In genomic region chr7:150978136-150978789, GRCh38 we compare ENCODE assay signal across 9 cellular contexts. TPM values are rescaled to one million over a fixed set of nuclear protein-coding genes. Genes with fewer than 3 reads are reported as not detected.
A peak's percentile ranks its signal among the peaks of the same experiment; 100 is the strongest.
DNase-seq lines count a peak whose midpoint lies in the region; ATAC-seq and TF ChIP-seq lines count a peak whose summit lies in the region.
"Had no signal": no experiment of that assay in that cellular context is flagged by ENCODE, and none has a peak within 500 bp of the region (broad histone marks: within the 10 kb centered on the region; RNA-seq: fewer than 3 reads in every experiment).

Gene KCNH2 (minus strand): TSS chr7:150978321. CDS start chr7:150977913, 408 bp downstream.

- intact Hi-C loops in Panc1 (cut with micrococcal nuclease; ENCODE audit: unreplicated experiment) (no loop called here), aorta (cut with DNase I) (no loop called here)

- H3K4me1 ChIP-seq in BLaER1: peaks cover 63% of the 10 kb centered on the region
- peaks cover 20% of the 10 kb centered on the region for H3K4me1 ChIP-seq in Panc1 (ENCODE audit: control insufficient read depth, insufficient read depth, low read length)
- H3K4me1 ChIP-seq in mucosa of rectum (ENCODE audit: control insufficient read depth in 2 of 2, insufficient read depth in 2 of 2, low read length in 2 of 2): peaks cover 28 to 31% of the 10 kb centered on the region in 2 donors
- peaks cover 0 to 4% of the 10 kb centered on the region in 2 donors for H3K4me1 ChIP-seq in aorta (ENCODE audit: control insufficient read depth in 1 of 2, insufficient read depth in 2 of 2, low read length in 2 of 2)

- CTCF ChIA-PET in Panc1 (lab: Charles Lee) (interaction anchor here (1.0 kb wide), 1 partner anchor 20 kb away, joined by 4 read pairs; no protein-coding TSS in a partner anchor), GM10248 (lab: Yijun Ruan, JAX) (interaction anchor here (1.2 to 3.2 kb wide), 4 partner anchors 15 to 132 kb away, joined by 3 to 20 read pairs (median 14); no protein-coding TSS in a partner anchor)

- H3K9ac ChIP-seq in BLaER1 (peak within 1 kb of the TSS; percentile 80), mucosa of rectum (ENCODE audit: low read depth in 1 of 2, low read length in 2 of 2) (no peak within 1 kb of the TSS)

- no peaks in the 10 kb centered on the region for H3K36me3 ChIP-seq in BLaER1
- H3K36me3 ChIP-seq in Panc1 (ENCODE audit: control insufficient read depth, insufficient read depth, low read length): no peaks in the 10 kb centered on the region; the same call in 1 of the 2 replicates
- H3K36me3 ChIP-seq in mucosa of rectum (ENCODE audit: control insufficient read depth in 2 of 2, insufficient read depth in 2 of 2, low read length in 2 of 2): no peaks in the 10 kb centered on the region
- H3K36me3 ChIP-seq in aorta (ENCODE audit: control insufficient read depth in 1 of 2, insufficient read depth in 2 of 2, low read length in 1 of 2): no peaks in the 10 kb centered on the region

- TF ChIP-seq CTCF in Panc1 (IDR thresholded peaks at IDR 0.05): no peak
- no peak for TF ChIP-seq CTCF in choroid plexus epithelial cell (conservative IDR thresholded peaks at IDR 0.05; ENCODE audit: low read depth, low read length)
- TF ChIP-seq CTCF in GM10248 (IDR thresholded peaks at IDR 0.05; ENCODE audit: control extremely low read depth, extremely low read depth, low read depth, missing control alignments): no peak

- DNase-seq in HuH-7 (ENCODE audit: low spot score): peak; percentile 86
- DNase-seq in Panc1 (ENCODE audit: low read depth, low spot score): no peak
- no peak for DNase-seq in choroid plexus epithelial cell (ENCODE audit: low read depth)
- DNase-seq in aorta: no peak
- no peak for DNase-seq in GM10248 (ENCODE audit: extremely low spot score)

- WGBS in aorta, 2 donors: 1% methylated on average over 35 to 78 of the region's 78 CpGs

- in situ Hi-C loops in Panc1 (cut with HindIII; ENCODE audit: low pct_unique_long_range_greater_than_20kb, low sequenced_read_pairs): no loop called here

- H3K9me3 ChIP-seq in BLaER1: no peaks in the 10 kb centered on the region
- H3K9me3 ChIP-seq in Panc1 (ENCODE audit: control insufficient read depth, insufficient read depth, low read depth, low read length): no peaks in the 10 kb centered on the region
- H3K9me3 ChIP-seq in mucosa of rectum (ENCODE audit: control insufficient read depth in 2 of 2, low read length in 2 of 2): no peaks in the 10 kb centered on the region
- H3K9me3 ChIP-seq in aorta (ENCODE audit: control insufficient read depth, low read length): no peaks in the 10 kb centered on the region

- peaks cover 46% of the 10 kb centered on the region for H4K20me1 ChIP-seq in BLaER1

- H3K4me3 ChIP-seq in BLaER1 (peak within 1 kb of the TSS; percentile 79), Panc1 (ENCODE audit: low read depth in 2 of 2, low read length in 2 of 2) (peak within 1 kb of the TSS; percentile 31 to 53), choroid plexus epithelial cell (ENCODE audit: low read depth, low read length) (peak within 1 kb of the TSS; percentile 26), mucosa of rectum (ENCODE audit: low read length in 2 of 2) (peak within 1 kb of the TSS; percentile 42 to 45), aorta (ENCODE audit: low read length in 2 of 2) (peak within 1 kb of the TSS; percentile 27 to 36)

- H3K4me2 ChIP-seq in BLaER1: peak within 1 kb of the TSS; percentile 95

- H3K27me3 ChIP-seq in BLaER1: peaks cover 28% of the 10 kb centered on the region
- H3K27me3 ChIP-seq in Panc1 (ENCODE audit: control insufficient read depth, insufficient read depth, low read length): peaks cover 3% of the 10 kb centered on the region; the same call in 1 of the 2 replicates
- peaks cover 21 to 23% of the 10 kb centered on the region in 2 donors for H3K27me3 ChIP-seq in mucosa of rectum (ENCODE audit: control insufficient read depth in 2 of 2, insufficient read depth in 2 of 2, low read length in 2 of 2)
- no peaks in the 10 kb centered on the region for H3K27me3 ChIP-seq in aorta (ENCODE audit: control insufficient read depth in 1 of 2, insufficient read depth in 2 of 2, low read length in 1 of 2)

- ATAC-seq in Panc1 (peak; percentile 47), aorta (ENCODE audit: low FRiP score) (no peak), GM18505 (IDR thresholded peaks at IDR 0.05; ENCODE audit: unreplicated experiment) (no peak)

- POLR2A ChIA-PET in Panc1 (lab: Charles Lee) (no interaction called here), GM10248 (lab: Yijun Ruan, JAX) (no interaction called here)

- no peak for TF ChIP-seq POLR2A in GM18505 (IDR thresholded peaks at IDR 0.05; ENCODE audit: borderline replicate concordance, extremely low read depth, insufficient read depth, insufficient read length)

- peak within 1 kb of the TSS; percentile 68 for H3K27ac ChIP-seq in BLaER1
- no peak within 1 kb of the TSS for H3K27ac ChIP-seq in Panc1 (ENCODE audit: low read length)
- H3K27ac ChIP-seq in mucosa of rectum (ENCODE audit: low read depth in 2 of 2, low read length in 2 of 2): peak within 1 kb of the TSS; percentile 21 to 61
- H3K27ac ChIP-seq in aorta (ENCODE audit: low read depth in 1 of 2, low read length in 2 of 2): no peak within 1 kb of the TSS

- BruUV-seq in Panc1 (replicated peaks; lab: Mats Ljungman, UMichigan): no TSS peak

RNA-seq across cellular contexts. Expression of gene KCNH2, which starts in this region (rescaled TPM):
- total RNA-seq in Panc1 (2021; ENCODE audit: unreplicated experiment) (1.8 TPM), aorta (1 to 10 TPM in 1 of 2 donors, under 1 TPM in 1; 0.65 to 2.4 TPM)
- polyA plus RNA-seq in Panc1 (2012; ENCODE audit: insufficient read length): 3.1 TPM
- polyA plus RNA-seq in aorta: under 1 TPM; 0.23 to 0.63 TPM
- total RNA-seq: dermis microvascular lymphatic vessel endothelial cell had no signal

Comparison
In these comparisons a context has a peak if more than half of its experiments do, and no peak if none do; other contexts are left out.
1. H3K27ac ChIP-seq: peak in BLaER1 (single experiment) and mucosa of rectum (2 of 2); none in Panc1 (single experiment) and aorta (0 of 2).
2. H3K4me3 ChIP-seq: peak in every context shown above with its lines; median percentile 79 in BLaER1; 44 in mucosa of rectum; 42 in Panc1; 32 in aorta; 26 in choroid plexus epithelial cell.